In genomic region chr19:58098682-58098998, GRCh38 we compare ENCODE assay signal across 1 cellular context.
TF ChIP-seq lines count a peak whose summit lies in the region.

No MANE protein-coding gene starts in this region.

TF ChIP-seq in K562, 482 proteins besides CTCF, POLR2A, EP300 and RAD21:
- no peak for TF ChIP-seq TARDBP (IDR thresholded peaks at IDR 0.05)
- TF ChIP-seq ZNF282 (CRISPR knock-in tag; IDR thresholded peaks at IDR 0.05), result no peak
- TF ChIP-seq CBX2 (IDR thresholded peaks at IDR 0.05; ENCODE audit: insufficient read depth, low read length, poor library complexity, severe bottlenecking), result no peak
- no peak for TF ChIP-seq RBM22 (IDR thresholded peaks at IDR 0.05; ENCODE audit: low read depth, low read length, poor library complexity, severe bottlenecking)
- no peak for TF ChIP-seq KLF13 (tag; IDR thresholded peaks at IDR 0.05; ENCODE audit: borderline replicate concordance, low read depth)
- TF ChIP-seq CBX5 (IDR thresholded peaks at IDR 0.05; ENCODE audit: borderline replicate concordance, low read depth), result no peak
- no peak for TF ChIP-seq NRF1 (conservative IDR thresholded peaks at IDR 0.05 in 1 of 2, IDR thresholded peaks at IDR 0.05 in 1 of 2)
- TF ChIP-seq ARID4B (CRISPR knock-in tag; IDR thresholded peaks at IDR 0.05), result no peak
- TF ChIP-seq ZKSCAN1 (IDR thresholded peaks at IDR 0.05; ENCODE audit: low read depth, low read length), result no peak
- TF ChIP-seq POLR2H (tag; IDR thresholded peaks at IDR 0.05; ENCODE audit: low read depth), result no peak
- TF ChIP-seq HDAC6 (IDR thresholded peaks at IDR 0.05; ENCODE audit: low read depth, low read length), result no peak
- no peak for TF ChIP-seq SRSF7 (optimal IDR thresholded peaks at IDR 0.05; ENCODE audit: low read depth, low read length)
- no peak for TF ChIP-seq IRF9 (tag; IDR thresholded peaks at IDR 0.05)
- TF ChIP-seq RB1 (IDR thresholded peaks at IDR 0.05; ENCODE audit: low read depth), result no peak
- no peak for TF ChIP-seq PPARD (CRISPR knock-in tag; IDR thresholded peaks at IDR 0.05)
